ENCODE assay signal across 11 cellular contexts in the genomic region with DNA sequence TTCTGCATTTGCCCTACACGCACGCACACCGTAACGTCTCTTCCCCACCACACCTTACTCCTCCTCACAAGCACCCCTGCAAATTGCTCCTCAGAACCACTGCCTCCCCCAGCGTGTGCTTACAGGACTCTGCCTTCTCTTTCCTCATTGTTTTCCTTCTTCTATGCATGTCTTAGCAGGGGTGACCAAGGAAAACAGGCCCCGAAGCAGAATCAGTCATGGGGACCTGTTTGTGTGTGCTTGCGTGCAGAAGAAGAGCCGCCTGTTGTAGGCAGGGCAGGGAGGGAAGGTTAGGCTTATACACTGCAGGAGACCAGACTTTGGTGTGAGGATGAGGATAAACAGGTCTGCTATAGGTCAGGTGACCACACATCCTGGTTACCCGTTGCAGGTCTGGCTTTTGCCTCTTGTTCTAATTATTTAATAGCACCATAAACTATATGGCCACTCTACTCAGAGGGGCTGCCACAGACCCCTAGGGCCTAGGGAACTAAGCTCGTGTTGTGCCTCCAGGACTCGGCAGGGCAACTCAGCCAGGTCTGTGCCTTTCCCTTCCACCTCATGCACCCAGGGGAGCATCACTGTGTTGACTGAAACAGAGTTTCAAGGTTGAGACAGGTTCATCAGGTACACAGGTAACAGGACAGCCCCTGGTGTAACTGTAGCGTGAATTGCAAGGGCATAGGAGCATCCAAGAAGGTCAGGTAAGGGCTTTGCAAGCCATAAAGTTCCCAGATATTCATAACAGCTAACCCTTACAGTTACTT.
DNase-seq lines count a peak whose midpoint lies in the region; ATAC-seq, FAIRE-seq and TF ChIP-seq lines count a peak whose summit lies in the region.
"Had no signal": no experiment of that assay in that cellular context is flagged by ENCODE, and none has a peak within 500 bp of the region (broad histone marks: within the 10 kb centered on the region; RNA-seq: fewer than 3 reads in every experiment).

No MANE protein-coding gene starts in this region.

- no peaks in the 10 kb centered on the region for H3F3A ChIP-seq in neural progenitor cell (ENCODE audit: low read depth)

- H3K4me1 ChIP-seq in breast epithelium, result peaks cover 0 to 6% of the 10 kb centered on the region in 2 donors
- H3K4me1 ChIP-seq in astrocyte (ENCODE audit: insufficient read depth, low read length), result peaks cover 28% of the 10 kb centered on the region
- peaks cover 3% of the 10 kb centered on the region for H3K4me1 ChIP-seq in neural progenitor cell

- H2AFZ ChIP-seq in astrocyte (ENCODE audit: low read depth, low read length) (peak overlapping the region; percentile 55), neural progenitor cell (replicated peaks) (no peak overlapping the region)

- H4K20me1 ChIP-seq in astrocyte (ENCODE audit: insufficient read depth, low read length) (no peaks in the 10 kb centered on the region), neural progenitor cell (ENCODE audit: low read depth) (no peaks in the 10 kb centered on the region)

- H3K4me1 Mint-ChIP-seq in MCF 10A (ENCODE audit: insufficient read depth, unreplicated experiment), result peaks cover 42% of the 10 kb centered on the region
- peaks cover 29% of the 10 kb centered on the region for H3K4me1 Mint-ChIP-seq in astrocyte (ENCODE audit: low read depth, unreplicated experiment)
- H3K4me1 Mint-ChIP-seq in neural progenitor cell, result peaks cover 14% of the 10 kb centered on the region
- peaks cover 5% of the 10 kb centered on the region for H3K4me1 Mint-ChIP-seq in type B pancreatic cell (ENCODE audit: unreplicated experiment)

- H3K27me3 Mint-ChIP-seq in MCF 10A (ENCODE audit: insufficient read depth, unreplicated experiment) (no peaks in the 10 kb centered on the region), astrocyte (ENCODE audit: low read depth, unreplicated experiment) (peaks cover 8% of the 10 kb centered on the region), neural progenitor cell (ENCODE audit: insufficient read depth, low read depth) (no peaks in the 10 kb centered on the region), type B pancreatic cell (no peaks in the 10 kb centered on the region)

- ATAC-seq in HG02798 (IDR thresholded peaks at IDR 0.05; ENCODE audit: poor library complexity, unreplicated experiment), result no peak

- TF ChIP-seq CTCF in breast epithelium (IDR thresholded peaks at IDR 0.05), result no peak
- TF ChIP-seq CTCF in MCF 10A (IDR thresholded peaks at IDR 0.05; ENCODE audit: unreplicated experiment), result no peak
- no peak for TF ChIP-seq CTCF in astrocyte (IDR thresholded peaks at IDR 0.05; ENCODE audit: insufficient read depth, low read depth, low read length)
- no peak for TF ChIP-seq CTCF in neural progenitor cell (IDR thresholded peaks at IDR 0.05)
- no peak for TF ChIP-seq CTCF in type B pancreatic cell (conservative IDR thresholded peaks at IDR 0.05)

- H3K4me3 Mint-ChIP-seq in MCF 10A (ENCODE audit: unreplicated experiment), result no peak overlapping the region
- no peak overlapping the region for H3K4me3 Mint-ChIP-seq in astrocyte (ENCODE audit: unreplicated experiment)
- H3K4me3 Mint-ChIP-seq in neural progenitor cell, result no peak overlapping the region
- no peak overlapping the region for H3K4me3 Mint-ChIP-seq in type B pancreatic cell

- intact Hi-C loops in breast epithelium (cut with DNase I; ENCODE audit: low total_unique reads), result no loop called here
- intact Hi-C loops in MCF 10A (cut with micrococcal nuclease), result no loop called here

- FAIRE-seq in astrocyte (lab: Jason Lieb, UNC), result no peak

- CTCF ChIA-PET in MCF 10A (lab: Yijun Ruan, JAX), result interaction anchor here (1.2 kb wide), 1 partner anchor 36 kb away, joined by 3 read pairs; no protein-coding TSS in a partner anchor

- no peak overlapping the region for H3K27ac Mint-ChIP-seq in MCF 10A (ENCODE audit: low read depth, unreplicated experiment)
- no peak overlapping the region for H3K27ac Mint-ChIP-seq in astrocyte (ENCODE audit: unreplicated experiment)
- H3K27ac Mint-ChIP-seq in neural progenitor cell, result peak overlapping the region; percentile 2
- H3K27ac Mint-ChIP-seq in type B pancreatic cell, result no peak overlapping the region

- H3K9me3 Mint-ChIP-seq in MCF 10A (ENCODE audit: unreplicated experiment) (no peaks in the 10 kb centered on the region), astrocyte (ENCODE audit: unreplicated experiment) (peaks cover 6% of the 10 kb centered on the region), neural progenitor cell (peaks cover 2% of the 10 kb centered on the region), type B pancreatic cell (no peaks in the 10 kb centered on the region)

- H3K27ac ChIP-seq in breast epithelium (peak overlapping the region; percentile 25 to 86), astrocyte (ENCODE audit: low read depth, low read length) (no peak overlapping the region), neural progenitor cell (no peak overlapping the region)

- no peaks in the 10 kb centered on the region for H3K79me2 ChIP-seq in astrocyte (ENCODE audit: insufficient read depth, low read length)
- H3K79me2 ChIP-seq in neural progenitor cell (ENCODE audit: low read depth), result no peaks in the 10 kb centered on the region

- H3K27me3 ChIP-seq in breast epithelium (no peaks in the 10 kb centered on the region), astrocyte (ENCODE audit: insufficient read depth, low read length) (no peaks in the 10 kb centered on the region), neural progenitor cell (no peaks in the 10 kb centered on the region)

- BruUV-seq in MCF 10A (replicated peaks; lab: Mats Ljungman, UMichigan), result no TSS peak

- no peak for DNase-seq in breast epithelium (ENCODE audit: low spot score in 2 of 2)
- no peak for DNase-seq in MCF 10A (ENCODE audit: unreplicated experiment)
- DNase-seq in astrocyte (ENCODE audit: low read depth), result no peak
- no peak for DNase-seq in neural progenitor cell (ENCODE audit: low spot score)
- DNase-seq in type B pancreatic cell (ENCODE audit: extremely low spot score, unreplicated experiment), result peak; percentile 24
- no peak for DNase-seq in ureter (ENCODE audit: low spot score)
- DNase-seq in A172 (ENCODE audit: low spot score), result no peak
- DNase-seq: activated CD4-positive, alpha-beta T cell treated with anti-CD3 and anti-CD28 coated beads for 1 hour; activated naive CD4-positive, alpha-beta T cell; cerebellar nuclear complex had no signal

- H3K36me3 Mint-ChIP-seq in MCF 10A (ENCODE audit: insufficient read depth, unreplicated experiment) (peaks cover 10% of the 10 kb centered on the region), astrocyte (ENCODE audit: low read depth, unreplicated experiment) (no peaks in the 10 kb centered on the region), neural progenitor cell (no peaks in the 10 kb centered on the region), type B pancreatic cell (no peaks in the 10 kb centered on the region)

- H3K9ac ChIP-seq in astrocyte (ENCODE audit: low read length), result no peak overlapping the region
- no peak overlapping the region for H3K9ac ChIP-seq in neural progenitor cell

- H3K4me3 ChIP-seq in breast epithelium, result no peak overlapping the region
- H3K4me3 ChIP-seq in astrocyte (ENCODE audit: insufficient read depth, low read depth, low read length), result no peak overlapping the region
- no peak overlapping the region for H3K4me3 ChIP-seq in neural progenitor cell

- H3K9me3 ChIP-seq in breast epithelium (no peaks in the 10 kb centered on the region), astrocyte (ENCODE audit: insufficient read depth, low read depth, low read length) (no peaks in the 10 kb centered on the region), neural progenitor cell (ENCODE audit: low read depth) (no peaks in the 10 kb centered on the region)

- POLR2A ChIA-PET in MCF 10A (lab: Yijun Ruan, JAX), result interaction anchor here (0.6 kb wide), 1 partner anchor 10 kb away, joined by 3 read pairs; no protein-coding TSS in a partner anchor

- no peak for TF ChIP-seq POLR2A in breast epithelium (IDR thresholded peaks at IDR 0.05)

- H3K4me2 ChIP-seq in astrocyte (ENCODE audit: low read length), result peak overlapping the region; percentile 5
- H3K4me2 ChIP-seq in neural progenitor cell, result no peak overlapping the region

- H3K36me3 ChIP-seq in breast epithelium (no peaks in the 10 kb centered on the region), astrocyte (ENCODE audit: insufficient read depth, low read length) (no peaks in the 10 kb centered on the region), neural progenitor cell (no peaks in the 10 kb centered on the region)

Comparison
In these comparisons a context has a peak if more than half of its experiments do, and no peak if none do; other contexts are left out.
1. H3K27ac ChIP-seq: peak in breast epithelium (2 of 2); none in astrocyte (single experiment) and neural progenitor cell (single experiment).